Comparison of ENCODE assay signal across 32 cellular contexts in the genomic region with DNA sequence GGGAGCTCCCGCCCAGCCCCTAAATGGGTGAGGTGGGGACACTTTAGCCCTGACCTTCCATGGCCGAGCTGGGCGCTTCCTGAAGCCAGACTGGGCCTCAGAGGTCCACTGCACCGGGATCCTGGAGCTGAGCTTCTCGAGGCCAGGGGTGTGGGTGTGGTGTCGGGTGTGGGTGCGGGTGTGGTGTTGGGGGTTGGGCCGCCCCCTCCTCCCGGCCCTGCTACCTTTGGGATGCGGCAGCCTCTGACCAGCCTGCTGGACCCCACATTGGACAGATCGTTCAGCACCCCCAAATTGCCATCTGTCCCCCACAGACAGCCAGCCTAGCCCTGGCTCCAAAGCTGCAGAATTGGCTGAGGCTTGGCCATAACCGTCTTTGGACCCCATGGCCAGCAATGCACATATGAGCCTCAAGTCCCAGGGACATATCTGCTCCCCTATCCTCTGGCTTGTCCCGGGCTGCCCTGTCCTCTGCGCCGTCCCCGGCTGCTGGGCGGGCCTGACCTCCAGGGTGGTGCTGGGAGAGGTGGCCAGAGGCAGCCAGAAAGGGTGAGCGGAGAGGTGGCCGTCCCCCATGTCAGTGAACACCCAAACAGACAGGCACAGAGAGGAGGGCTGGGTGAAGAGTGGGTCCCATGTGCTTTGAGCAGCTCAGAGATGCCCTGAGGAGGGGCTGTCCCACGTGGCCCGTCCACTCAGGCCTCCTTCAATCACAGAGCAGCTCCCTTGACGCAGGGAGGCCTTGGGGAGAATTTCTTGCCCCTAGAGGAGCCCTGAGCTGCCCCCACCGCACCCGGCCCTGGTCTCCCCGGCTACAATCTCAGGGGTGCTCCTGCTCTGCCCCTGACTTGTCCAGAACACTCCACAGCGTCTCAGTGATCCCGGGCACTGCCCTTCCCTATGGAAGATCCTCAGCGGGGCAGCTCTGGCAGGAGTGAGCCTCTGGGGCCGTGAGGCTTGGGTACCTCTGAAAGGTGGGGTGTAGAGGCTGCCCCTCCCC. TPM values are rescaled to one million over a fixed set of nuclear protein-coding genes. Genes with fewer than 3 reads are reported as not detected.
"Had no signal": no experiment of that assay in that cellular context is flagged by ENCODE, and none has a peak within 500 bp of the region (broad histone marks: within the 10 kb centered on the region; RNA-seq: fewer than 3 reads in every experiment).

No MANE protein-coding gene starts in this region.

- H3K4me3 ChIP-seq: gastroesophageal sphincter, right atrium auricular region, smooth muscle cell, testis, transverse colon, vagina had no signal

- H3K27me3 Mint-ChIP-seq: activated CD8-positive, alpha-beta T cell treated with anti-CD3 and anti-CD28 coated beads for 36 hours; activated T-helper 17 cell treated with anti-CD3 and anti-CD28 coated beads, Interleukin-2, amount 50 U/mL, for 72 hours; naive thymus-derived CD8-positive, alpha-beta T cell had no signal

- H3K4me1 Mint-ChIP-seq: activated T-helper 17 cell treated with anti-CD3 and anti-CD28 coated beads, Interleukin-2, amount 50 U/mL, for 72 hours; memory B cell; neural crest cell had no signal

- H3K27ac ChIP-seq: brain microvascular endothelial cell had no signal

- H3K4me3 Mint-ChIP-seq: activated CD8-positive, alpha-beta T cell treated with anti-CD3 and anti-CD28 coated beads for 36 hours; memory B cell; neural crest cell had no signal

- H3K4me2 ChIP-seq: smooth muscle cell had no signal

- H3K36me3 ChIP-seq: brain microvascular endothelial cell, gastroesophageal sphincter, right atrium auricular region, transverse colon, vagina had no signal

- DNase-seq: activated CD4-positive, alpha-beta T cell treated with anti-CD3 and anti-CD28 coated beads, Interleukin-2, amount 50 U/mL, for 1 hour; activated CD4-positive, CD25-positive, alpha-beta regulatory T cell treated with anti-CD3 and anti-CD28 coated beads, Interleukin-2, amount 50 U/mL, for 72 hours; activated CD8-positive, alpha-beta T cell treated with anti-CD3 and anti-CD28 coated beads for 36 hours; activated gamma-delta T cell treated with Interleukin-2 at 50 U/mL for 16 hours; activated naive CD4-positive, alpha-beta T cell treated with anti-CD3 and anti-CD28 coated beads, Interleukin-2, amount 50 U/mL, for 16 hours; activated T-cell treated with anti-CD3 and anti-CD28 coated beads, Interleukin-2, amount 50 U/mL, for 4 hours; amniotic stem cell; brain microvascular endothelial cell; cortex of kidney; hypothalamus; naive thymus-derived CD8-positive, alpha-beta T cell; occipital lobe; stimulated activated CD4-positive, alpha-beta T cell treated with anti-CD3 and anti-CD28 coated beads, Interleukin-15, amount 100 ng/mL, for 24 hours; stimulated activated CD4-positive, alpha-beta T cell treated with anti-CD3 and anti-CD28 coated beads, Interleukin-2, amount 100 ng/mL, for 24 hours; stimulated activated naive CD4-positive, alpha-beta T cell treated with Interleukin-2 at 50 U/mL for 16 hours; SW 1271; T1000; testis; transverse colon had no signal

- H3K27ac Mint-ChIP-seq: activated CD8-positive, alpha-beta T cell treated with anti-CD3 and anti-CD28 coated beads for 36 hours; activated T-helper 17 cell treated with anti-CD3 and anti-CD28 coated beads, Interleukin-2, amount 50 U/mL, for 72 hours; memory B cell had no signal

- H3K9me3 Mint-ChIP-seq: activated CD8-positive, alpha-beta T cell treated with anti-CD3 and anti-CD28 coated beads for 36 hours; activated T-cell treated with anti-CD3 and anti-CD28 coated beads, Interleukin-2, amount 50 U/mL, for 4 hours; activated T-helper 17 cell treated with anti-CD3 and anti-CD28 coated beads, Interleukin-2, amount 50 U/mL, for 72 hours; memory B cell; naive thymus-derived CD8-positive, alpha-beta T cell; neural crest cell; T-helper 1 cell treated with Interleukin-12 subunit alpha and Interleukin-12 subunit beta and Interleukin-4 antibody, amounts not matched to agents 30 μg/mL and 1 μg/mL, for 36 hours had no signal

- H3K27me3 ChIP-seq: brain microvascular endothelial cell, right atrium auricular region, testis, vagina had no signal

- H3K9me3 ChIP-seq: gastroesophageal sphincter, right atrium auricular region, testis, transverse colon, vagina had no signal

- ATAC-seq: activated CD8-positive, alpha-beta T cell treated with anti-CD3 and anti-CD28 coated beads for 36 hours; activated T-cell treated with anti-CD3 and anti-CD28 coated beads, Interleukin-2, amount 50 U/mL, for 4 hours; gastroesophageal sphincter had no signal

- H3K36me3 Mint-ChIP-seq: memory B cell; naive thymus-derived CD8-positive, alpha-beta T cell had no signal

RNA-seq across cellular contexts. Expression of a gene that starts 3.4 kb away (rescaled TPM):
- total RNA-seq: activated CD8-positive, alpha-beta T cell treated with anti-CD3 and anti-CD28 coated beads for 36 hours; endothelial cell of umbilical vein; neural crest cell; pulmonary artery endothelial cell had no signal
- polyA plus RNA-seq: endothelial cell of umbilical vein had no signal

RNA-seq across cellular contexts. Expression of a gene that starts 8.9 kb away (rescaled TPM):
- total RNA-seq: activated CD8-positive, alpha-beta T cell treated with anti-CD3 and anti-CD28 coated beads for 36 hours; activated T-cell treated with anti-CD3 and anti-CD28 coated beads, Interleukin-2, amount 50 U/mL, for 4 hours; endothelial cell of umbilical vein; neural crest cell; pulmonary artery endothelial cell had no signal
- polyA plus RNA-seq: endothelial cell of umbilical vein; naive thymus-derived CD8-positive, alpha-beta T cell had no signal

RNA-seq across cellular contexts. Expression of a gene that starts 21.8 kb away (rescaled TPM):
- total RNA-seq: astrocyte, gastroesophageal sphincter, lower leg skin, occipital lobe, pulmonary artery endothelial cell, smooth muscle cell, vagina had no signal
- polyA plus RNA-seq: fibroblast of lung; naive thymus-derived CD8-positive, alpha-beta T cell; smooth muscle cell had no signal

RNA-seq across cellular contexts. Expression of a gene that starts 22.4 kb away (rescaled TPM):
- total RNA-seq: activated CD8-positive, alpha-beta T cell treated with anti-CD3 and anti-CD28 coated beads for 36 hours; endothelial cell of umbilical vein; neural crest cell had no signal
